8 cellular contexts compared by ENCODE assay signal in the genomic region with DNA sequence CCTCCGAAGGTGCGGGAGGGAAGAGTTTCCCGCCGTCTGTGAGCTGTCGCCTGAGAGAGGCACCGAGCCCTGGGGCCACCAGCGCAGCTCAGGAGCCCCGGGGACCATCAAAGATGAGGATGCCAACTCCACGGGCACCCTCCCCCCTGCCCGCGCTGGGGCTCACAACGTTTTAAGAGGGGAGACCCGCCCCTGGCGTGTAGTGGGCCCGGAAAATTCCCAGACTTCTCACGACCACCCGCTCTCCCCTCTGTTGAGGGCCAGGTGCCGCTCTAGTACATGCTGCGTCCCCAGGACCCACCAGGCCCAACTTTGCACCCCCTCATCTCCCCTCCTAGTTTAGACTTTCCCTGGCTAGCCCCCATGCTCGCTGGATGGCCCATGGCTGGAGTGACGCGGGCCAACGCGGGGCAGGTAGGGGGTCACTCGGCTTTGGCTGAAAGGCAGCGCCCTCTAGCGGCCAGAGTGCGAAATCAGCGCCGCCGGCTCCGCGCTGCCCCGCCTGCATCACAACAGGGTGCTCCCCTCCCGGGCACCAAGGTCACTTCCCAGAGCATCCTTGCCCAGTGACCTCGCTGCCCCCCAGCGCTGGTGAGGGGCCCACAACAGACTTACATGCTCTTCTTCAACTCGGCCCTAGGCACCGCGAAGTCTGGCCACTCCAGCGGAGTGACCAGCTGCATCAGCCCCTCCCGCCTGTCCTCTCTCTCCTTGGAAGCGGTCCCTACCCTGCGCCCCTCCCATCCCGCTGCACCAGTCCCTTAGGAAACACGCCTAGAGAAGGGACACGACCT. TPM values are rescaled to one million over a fixed set of nuclear protein-coding genes. Genes with fewer than 3 reads are reported as not detected.
DNase-seq lines count a peak whose midpoint lies in the region; ATAC-seq lines count a peak whose summit lies in the region.

No MANE protein-coding gene starts in this region.

- H3K4me1 Mint-ChIP-seq in central memory CD8-positive, alpha-beta T cell: peaks cover 50% of the 10 kb centered on the region

- no peaks in the 10 kb centered on the region for H3K27me3 ChIP-seq in GM23248 (replicated peaks; ENCODE audit: insufficient read depth)

- H3K4me1 ChIP-seq in GM23248 (ENCODE audit: insufficient read depth): peaks cover 14% of the 10 kb centered on the region

- H3K9me3 Mint-ChIP-seq in central memory CD8-positive, alpha-beta T cell: no peaks in the 10 kb centered on the region

- H3K27ac ChIP-seq in GM23248: peak overlapping the region; percentile 64

- H3K9me3 ChIP-seq in GM23248 (ENCODE audit: low read depth): no peaks in the 10 kb centered on the region

- peak overlapping the region; percentile 68 for H3K9ac ChIP-seq in GM23248

- peaks cover 21% of the 10 kb centered on the region for H3F3A ChIP-seq in GM23248 (ENCODE audit: insufficient read depth)

- peak overlapping the region; percentile 66 for H3K4me3 ChIP-seq in GM23248

- H2AFZ ChIP-seq in GM23248: peak overlapping the region; percentile 80

- no peaks in the 10 kb centered on the region for H3K79me2 ChIP-seq in GM23248 (ENCODE audit: insufficient read depth)

- no peaks in the 10 kb centered on the region for H4K20me1 ChIP-seq in GM23248 (ENCODE audit: insufficient read depth)

- H3K27me3 Mint-ChIP-seq in central memory CD8-positive, alpha-beta T cell: no peaks in the 10 kb centered on the region

- peak overlapping the region; percentile 83 for H3K27ac Mint-ChIP-seq in central memory CD8-positive, alpha-beta T cell (ENCODE audit: low read depth)

- DNase-seq in DMS153 (lab: John Stamatoyannopoulos, UW) (peak; percentile 14), GM23248 (peak; percentile 85), NCI-H2107 (lab: John Stamatoyannopoulos, UW) (peak; percentile 21), kidney glomerular epithelial cell (lab: John Stamatoyannopoulos, UW) (peak; percentile 53)
- DNase-seq in activated CD4-positive, CD25-positive, alpha-beta regulatory T cell treated with anti-CD3 and anti-CD28 coated beads, Interleukin-2, amount 50 U/mL, for 72 hours: peak; percentile 78
- peak; percentile 49 to 70 for DNase-seq in central memory CD8-positive, alpha-beta T cell (ENCODE audit: low spot score in 2 of 2)
- peak; percentile 54 to 67 for DNase-seq in stimulated activated CD4-positive, alpha-beta T cell treated with anti-CD3 and anti-CD28 coated beads, Interleukin-1b, Interleukin-23, amount 100 ng/mL, for 4 hours (ENCODE audit: low read depth in 2 of 2)

- peak; percentile 66 for ATAC-seq in central memory CD8-positive, alpha-beta T cell (replicated peaks; ENCODE audit: extremely low read depth, poor library complexity, severe bottlenecking)
- ATAC-seq in HG03439 (IDR thresholded peaks at IDR 0.05; ENCODE audit: unreplicated experiment): no peak

- H3K4me3 Mint-ChIP-seq in central memory CD8-positive, alpha-beta T cell: peak overlapping the region; percentile 68

- peak overlapping the region; percentile 77 for H3K4me2 ChIP-seq in GM23248 (ENCODE audit: unreplicated experiment)

- in situ Hi-C loops in GM23248 (cut with MboI): no loop called here

- 4% methylated on average over 43 to 47 of the region's 47 CpGs for WGBS in GM23248 (ENCODE audit: low coverage in 1 of 2, low lambda C conversion rate in 2 of 2, missing lambda C conversion rate in 2 of 2), 2 experiments

- peaks cover 10% of the 10 kb centered on the region for H3K36me3 Mint-ChIP-seq in central memory CD8-positive, alpha-beta T cell (ENCODE audit: insufficient read depth)

- no peaks in the 10 kb centered on the region for H3K36me3 ChIP-seq in GM23248 (ENCODE audit: low read depth)

- H3K9me2 ChIP-seq in GM23248 (ENCODE audit: insufficient read depth): no peaks in the 10 kb centered on the region

RNA-seq across cellular contexts. Expression of gene CD160, which starts 1.8 kb away (rescaled TPM):
- not detected in 2 replicates for total RNA-seq in GM23248 (2014; rRNA removed; shearing (Covaris generic))
- 0.25 and 0.33 TPM in 2 replicates for polyA plus RNA-seq in GM23248 (2016; fragmentation: Nextera tagmentation; extraction: Ambion mirVana)

RNA-seq across cellular contexts. Expression of gene PDZK1, which starts 13.9 kb away (rescaled TPM):
- 0.63 and 0.97 TPM in 2 replicates for total RNA-seq in GM23248 (2014; rRNA removed; shearing (Covaris generic))
- polyA plus RNA-seq in GM23248 (2016; fragmentation: Nextera tagmentation; extraction: Ambion mirVana): 0.91 and 1.7 TPM in 2 replicates

Comparison
In these comparisons a context has a peak if more than half of its experiments do, and no peak if none do; other contexts are left out.
1. DNase-seq: peak in every context shown above with its lines; median percentile 85 in GM23248; 78 in activated CD4-positive, CD25-positive, alpha-beta regulatory T cell treated with anti-CD3 and anti-CD28 coated beads, Interleukin-2, amount 50 U/mL, for 72 hours; 60 in stimulated activated CD4-positive, alpha-beta T cell treated with anti-CD3 and anti-CD28 coated beads, Interleukin-1b, Interleukin-23, amount 100 ng/mL, for 4 hours; 60 in central memory CD8-positive, alpha-beta T cell; 53 in kidney glomerular epithelial cell; 21 in NCI-H2107; 14 in DMS153.